1 cellular context compared by ENCODE assay signal in the genomic region with DNA sequence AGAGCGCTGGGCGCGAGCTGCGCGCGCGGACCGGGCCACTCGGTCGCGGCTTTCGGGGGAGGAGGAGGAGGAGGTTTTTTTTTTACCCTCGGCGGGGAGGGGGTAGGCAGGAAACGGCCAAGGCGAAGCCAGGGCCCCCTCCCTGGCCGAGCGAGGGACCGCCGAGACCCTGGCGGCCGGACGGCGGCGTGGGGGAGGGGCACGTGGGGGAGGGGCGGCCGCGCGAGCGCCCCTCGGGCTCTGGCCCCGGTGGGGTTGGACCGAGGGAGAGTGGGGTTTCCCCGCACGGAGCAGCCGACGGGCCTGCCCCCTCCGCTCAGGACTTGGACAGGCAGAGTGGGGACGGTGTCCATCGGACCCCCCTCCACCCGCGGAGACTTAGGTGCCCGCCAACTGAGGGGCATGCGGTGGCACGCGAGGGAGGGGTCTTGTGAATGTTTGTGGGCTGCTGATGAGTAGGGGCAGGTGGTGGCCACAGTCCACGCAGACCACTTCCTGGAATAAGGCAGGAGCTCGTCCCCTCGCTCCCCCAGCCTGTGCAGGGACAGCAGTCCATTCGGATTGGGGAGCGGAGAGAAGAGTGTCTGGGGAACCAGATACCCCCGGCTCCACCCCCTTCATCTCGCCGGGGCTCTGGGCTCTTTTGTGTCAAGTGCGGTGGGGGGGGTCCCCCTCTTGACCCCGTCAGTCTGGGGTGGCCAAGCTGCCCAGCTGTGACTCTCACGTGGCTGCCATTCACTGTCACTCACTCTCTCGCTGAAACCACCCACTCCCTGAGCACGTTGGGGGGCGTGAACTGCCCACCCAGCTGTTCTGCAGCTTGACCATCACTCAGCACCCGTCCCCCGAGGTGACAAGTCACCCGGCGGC.
TF ChIP-seq lines count a peak whose summit lies in the region.

No MANE protein-coding gene starts in this region.

TF ChIP-seq in HepG2, 621 proteins besides CTCF, POLR2A, EP300 and RAD21 (continues in another document):
- TF ChIP-seq HOXA9 (CRISPR knock-in tag; IDR thresholded peaks at IDR 0.05; ENCODE audit: borderline replicate concordance) (no peak), ZFX (CRISPR knock-in tag; IDR thresholded peaks at IDR 0.05; ENCODE audit: low read depth) (0 out of 2 replicates have a peak, but pooled peaks have one; percentile 7), ZNF101 (CRISPR knock-in tag; IDR thresholded peaks at IDR 0.05; ENCODE audit: borderline replicate concordance, low read depth) (no peak), ZNF75D (CRISPR knock-in tag; IDR thresholded peaks at IDR 0.05; ENCODE audit: borderline replicate concordance) (no peak), ZNF136 (CRISPR knock-in tag; IDR thresholded peaks at IDR 0.05; ENCODE audit: low read depth) (no peak), ZNF121 (CRISPR knock-in tag; IDR thresholded peaks at IDR 0.05) (no peak), ZNF841 (CRISPR knock-in tag; IDR thresholded peaks at IDR 0.05; ENCODE audit: borderline replicate concordance) (no peak), TRIM24 (CRISPR knock-in tag; IDR thresholded peaks at IDR 0.05) (no peak), JUND (CRISPR knock-in tag; IDR thresholded peaks at IDR 0.05) (no peak), FOXO1 (CRISPR knock-in tag; IDR thresholded peaks at IDR 0.05) (0 out of 2 replicates have a peak, but pooled peaks have one; percentile 8), TBL1XR1 (IDR thresholded peaks at IDR 0.05; ENCODE audit: borderline replicate concordance, low read length, partially characterized antibody) (no peak), ZNF549 (CRISPR knock-in tag; IDR thresholded peaks at IDR 0.05) (no peak), ZNF616 (CRISPR knock-in tag; IDR thresholded peaks at IDR 0.05; ENCODE audit: low read depth) (no peak), NFE2L1 (CRISPR knock-in tag; IDR thresholded peaks at IDR 0.05; ENCODE audit: borderline replicate concordance) (no peak), NFKB2 (CRISPR knock-in tag; IDR thresholded peaks at IDR 0.05; ENCODE audit: borderline replicate concordance) (no peak), ZBTB7B (CRISPR knock-in tag; IDR thresholded peaks at IDR 0.05) (no peak), SATB2 (CRISPR knock-in tag; IDR thresholded peaks at IDR 0.05) (no peak), ZNF644 (CRISPR knock-in tag; IDR thresholded peaks at IDR 0.05; ENCODE audit: low read depth) (no peak), ZFP36L1 (CRISPR knock-in tag; IDR thresholded peaks at IDR 0.05) (no peak), ZNF225 (CRISPR knock-in tag; IDR thresholded peaks at IDR 0.05) (no peak), ZSCAN25 (CRISPR knock-in tag; IDR thresholded peaks at IDR 0.05) (no peak), JUNB (CRISPR knock-in tag; IDR thresholded peaks at IDR 0.05; ENCODE audit: borderline replicate concordance) (no peak), HOXA5 (CRISPR knock-in tag; IDR thresholded peaks at IDR 0.05) (no peak), ZFP62 (CRISPR knock-in tag; IDR thresholded peaks at IDR 0.05) (no peak), ARNT (IDR thresholded peaks at IDR 0.05) (no peak), GATAD2A (CRISPR knock-in tag; IDR thresholded peaks at IDR 0.05) (no peak), WIZ (CRISPR knock-in tag; IDR thresholded peaks at IDR 0.05) (no peak), KLF15 (CRISPR knock-in tag; IDR thresholded peaks at IDR 0.05; ENCODE audit: borderline replicate concordance) (no peak), SRSF1 (optimal IDR thresholded peaks at IDR 0.05; ENCODE audit: low read depth, low read length) (no peak), ZNF138 (CRISPR knock-in tag; IDR thresholded peaks at IDR 0.05; ENCODE audit: low read depth) (no peak), HDAC1 (CRISPR knock-in tag; IDR thresholded peaks at IDR 0.05) (peak; percentile 18; the same call in 1 of the 2 replicates), KDM4B (CRISPR knock-in tag; IDR thresholded peaks at IDR 0.05) (no peak), SP140L (CRISPR knock-in tag; IDR thresholded peaks at IDR 0.05; ENCODE audit: borderline replicate concordance) (no peak), FOXP1 (IDR thresholded peaks at IDR 0.05) (no peak), FOXP1 (CRISPR knock-in tag; IDR thresholded peaks at IDR 0.05) (no peak), ZNF337 (CRISPR knock-in tag; IDR thresholded peaks at IDR 0.05; ENCODE audit: borderline replicate concordance, low read depth) (no peak), NCOR1 (IDR thresholded peaks at IDR 0.05; ENCODE audit: borderline replicate concordance, low read length) (no peak), ZNF780A (CRISPR knock-in tag; IDR thresholded peaks at IDR 0.05) (no peak), ZNF326 (CRISPR knock-in tag; IDR thresholded peaks at IDR 0.05; ENCODE audit: borderline replicate concordance) (no peak), ZNF670 (CRISPR knock-in tag; IDR thresholded peaks at IDR 0.05; ENCODE audit: borderline replicate concordance) (no peak), ZNF724P (CRISPR knock-in tag; IDR thresholded peaks at IDR 0.05; ENCODE audit: borderline replicate concordance) (no peak), TARDBP (CRISPR knock-in tag; IDR thresholded peaks at IDR 0.05) (no peak), SPEN (CRISPR knock-in tag; IDR thresholded peaks at IDR 0.05; ENCODE audit: low read depth) (no peak), MED13 (CRISPR knock-in tag; IDR thresholded peaks at IDR 0.05) (no peak), NFRKB (IDR thresholded peaks at IDR 0.05) (no peak)
- TF ChIP-seq, protein P1, sequence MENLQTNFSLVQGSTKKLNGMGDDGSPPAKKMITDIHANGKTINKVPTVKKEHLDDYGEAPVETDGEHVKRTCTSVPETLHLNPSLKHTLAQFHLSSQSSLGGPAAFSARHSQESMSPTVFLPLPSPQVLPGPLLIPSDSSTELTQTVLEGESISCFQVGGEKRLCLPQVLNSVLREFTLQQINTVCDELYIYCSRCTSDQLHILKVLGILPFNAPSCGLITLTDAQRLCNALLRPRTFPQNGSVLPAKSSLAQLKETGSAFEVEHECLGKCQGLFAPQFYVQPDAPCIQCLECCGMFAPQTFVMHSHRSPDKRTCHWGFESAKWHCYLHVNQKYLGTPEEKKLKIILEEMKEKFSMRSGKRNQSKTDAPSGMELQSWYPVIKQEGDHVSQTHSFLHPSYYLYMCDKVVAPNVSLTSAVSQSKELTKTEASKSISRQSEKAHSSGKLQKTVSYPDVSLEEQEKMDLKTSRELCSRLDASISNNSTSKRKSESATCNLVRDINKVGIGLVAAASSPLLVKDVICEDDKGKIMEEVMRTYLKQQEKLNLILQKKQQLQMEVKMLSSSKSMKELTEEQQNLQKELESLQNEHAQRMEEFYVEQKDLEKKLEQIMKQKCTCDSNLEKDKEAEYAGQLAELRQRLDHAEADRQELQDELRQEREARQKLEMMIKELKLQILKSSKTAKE (CRISPR knock-in tag; IDR thresholded peaks at IDR 0.05; ENCODE audit: borderline replicate concordance): no peak
- TF ChIP-seq, protein P2, sequence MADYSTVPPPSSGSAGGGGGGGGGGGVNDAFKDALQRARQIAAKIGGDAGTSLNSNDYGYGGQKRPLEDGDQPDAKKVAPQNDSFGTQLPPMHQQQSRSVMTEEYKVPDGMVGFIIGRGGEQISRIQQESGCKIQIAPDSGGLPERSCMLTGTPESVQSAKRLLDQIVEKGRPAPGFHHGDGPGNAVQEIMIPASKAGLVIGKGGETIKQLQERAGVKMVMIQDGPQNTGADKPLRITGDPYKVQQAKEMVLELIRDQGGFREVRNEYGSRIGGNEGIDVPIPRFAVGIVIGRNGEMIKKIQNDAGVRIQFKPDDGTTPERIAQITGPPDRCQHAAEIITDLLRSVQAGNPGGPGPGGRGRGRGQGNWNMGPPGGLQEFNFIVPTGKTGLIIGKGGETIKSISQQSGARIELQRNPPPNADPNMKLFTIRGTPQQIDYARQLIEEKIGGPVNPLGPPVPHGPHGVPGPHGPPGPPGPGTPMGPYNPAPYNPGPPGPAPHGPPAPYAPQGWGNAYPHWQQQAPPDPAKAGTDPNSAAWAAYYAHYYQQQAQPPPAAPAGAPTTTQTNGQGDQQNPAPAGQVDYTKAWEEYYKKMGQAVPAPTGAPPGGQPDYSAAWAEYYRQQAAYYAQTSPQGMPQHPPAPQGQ (CRISPR knock-in tag; IDR thresholded peaks at IDR 0.05; ENCODE audit: borderline replicate concordance): no peak
- TF ChIP-seq, protein P3, sequence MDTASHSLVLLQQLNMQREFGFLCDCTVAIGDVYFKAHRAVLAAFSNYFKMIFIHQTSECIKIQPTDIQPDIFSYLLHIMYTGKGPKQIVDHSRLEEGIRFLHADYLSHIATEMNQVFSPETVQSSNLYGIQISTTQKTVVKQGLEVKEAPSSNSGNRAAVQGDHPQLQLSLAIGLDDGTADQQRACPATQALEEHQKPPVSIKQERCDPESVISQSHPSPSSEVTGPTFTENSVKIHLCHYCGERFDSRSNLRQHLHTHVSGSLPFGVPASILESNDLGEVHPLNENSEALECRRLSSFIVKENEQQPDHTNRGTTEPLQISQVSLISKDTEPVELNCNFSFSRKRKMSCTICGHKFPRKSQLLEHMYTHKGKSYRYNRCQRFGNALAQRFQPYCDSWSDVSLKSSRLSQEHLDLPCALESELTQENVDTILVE (CRISPR knock-in tag; IDR thresholded peaks at IDR 0.05): no peak
- TF ChIP-seq, protein P4, sequence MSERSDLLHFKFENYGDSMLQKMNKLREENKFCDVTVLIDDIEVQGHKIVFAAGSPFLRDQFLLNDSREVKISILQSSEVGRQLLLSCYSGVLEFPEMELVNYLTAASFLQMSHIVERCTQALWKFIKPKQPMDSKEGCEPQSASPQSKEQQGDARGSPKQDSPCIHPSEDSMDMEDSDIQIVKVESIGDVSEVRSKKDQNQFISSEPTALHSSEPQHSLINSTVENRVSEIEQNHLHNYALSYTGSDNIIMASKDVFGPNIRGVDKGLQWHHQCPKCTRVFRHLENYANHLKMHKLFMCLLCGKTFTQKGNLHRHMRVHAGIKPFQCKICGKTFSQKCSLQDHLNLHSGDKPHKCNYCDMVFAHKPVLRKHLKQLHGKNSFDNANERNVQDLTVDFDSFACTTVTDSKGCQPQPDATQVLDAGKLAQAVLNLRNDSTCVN (CRISPR knock-in tag; IDR thresholded peaks at IDR 0.05; ENCODE audit: borderline replicate concordance): no peak
- TF ChIP-seq, protein P5, sequence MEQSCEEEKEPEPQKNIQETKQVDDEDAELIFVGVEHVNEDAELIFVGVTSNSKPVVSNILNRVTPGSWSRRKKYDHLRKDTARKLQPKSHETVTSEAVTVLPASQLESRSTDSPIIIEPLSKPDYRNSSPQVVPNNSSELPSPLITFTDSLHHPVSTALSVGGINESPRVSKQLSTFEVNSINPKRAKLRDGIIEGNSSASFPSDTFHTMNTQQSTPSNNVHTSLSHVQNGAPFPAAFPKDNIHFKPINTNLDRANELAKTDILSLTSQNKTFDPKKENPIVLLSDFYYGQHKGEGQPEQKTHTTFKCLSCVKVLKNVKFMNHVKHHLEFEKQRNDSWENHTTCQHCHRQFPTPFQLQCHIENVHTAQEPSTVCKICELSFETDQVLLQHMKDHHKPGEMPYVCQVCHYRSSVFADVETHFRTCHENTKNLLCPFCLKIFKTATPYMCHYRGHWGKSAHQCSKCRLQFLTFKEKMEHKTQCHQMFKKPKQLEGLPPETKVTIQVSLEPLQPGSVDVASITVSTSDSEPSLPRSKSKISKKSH (CRISPR knock-in tag; IDR thresholded peaks at IDR 0.05; ENCODE audit: borderline replicate concordance): no peak
- TF ChIP-seq, protein P6, sequence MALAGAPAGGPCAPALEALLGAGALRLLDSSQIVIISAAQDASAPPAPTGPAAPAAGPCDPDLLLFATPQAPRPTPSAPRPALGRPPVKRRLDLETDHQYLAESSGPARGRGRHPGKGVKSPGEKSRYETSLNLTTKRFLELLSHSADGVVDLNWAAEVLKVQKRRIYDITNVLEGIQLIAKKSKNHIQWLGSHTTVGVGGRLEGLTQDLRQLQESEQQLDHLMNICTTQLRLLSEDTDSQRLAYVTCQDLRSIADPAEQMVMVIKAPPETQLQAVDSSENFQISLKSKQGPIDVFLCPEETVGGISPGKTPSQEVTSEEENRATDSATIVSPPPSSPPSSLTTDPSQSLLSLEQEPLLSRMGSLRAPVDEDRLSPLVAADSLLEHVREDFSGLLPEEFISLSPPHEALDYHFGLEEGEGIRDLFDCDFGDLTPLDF (CRISPR knock-in tag; IDR thresholded peaks at IDR 0.05): no peak
- TF ChIP-seq, protein P7, sequence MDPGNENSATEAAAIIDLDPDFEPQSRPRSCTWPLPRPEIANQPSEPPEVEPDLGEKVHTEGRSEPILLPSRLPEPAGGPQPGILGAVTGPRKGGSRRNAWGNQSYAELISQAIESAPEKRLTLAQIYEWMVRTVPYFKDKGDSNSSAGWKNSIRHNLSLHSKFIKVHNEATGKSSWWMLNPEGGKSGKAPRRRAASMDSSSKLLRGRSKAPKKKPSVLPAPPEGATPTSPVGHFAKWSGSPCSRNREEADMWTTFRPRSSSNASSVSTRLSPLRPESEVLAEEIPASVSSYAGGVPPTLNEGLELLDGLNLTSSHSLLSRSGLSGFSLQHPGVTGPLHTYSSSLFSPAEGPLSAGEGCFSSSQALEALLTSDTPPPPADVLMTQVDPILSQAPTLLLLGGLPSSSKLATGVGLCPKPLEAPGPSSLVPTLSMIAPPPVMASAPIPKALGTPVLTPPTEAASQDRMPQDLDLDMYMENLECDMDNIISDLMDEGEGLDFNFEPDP (CRISPR knock-in tag; conservative IDR thresholded peaks at IDR 0.05): no peak
- TF ChIP-seq, protein P8, sequence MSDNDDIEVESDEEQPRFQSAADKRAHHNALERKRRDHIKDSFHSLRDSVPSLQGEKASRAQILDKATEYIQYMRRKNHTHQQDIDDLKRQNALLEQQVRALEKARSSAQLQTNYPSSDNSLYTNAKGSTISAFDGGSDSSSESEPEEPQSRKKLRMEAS (IDR thresholded peaks at IDR 0.05): 0 out of 2 replicates have a peak, but pooled peaks have one; percentile 6
- TF ChIP-seq, protein P9, sequence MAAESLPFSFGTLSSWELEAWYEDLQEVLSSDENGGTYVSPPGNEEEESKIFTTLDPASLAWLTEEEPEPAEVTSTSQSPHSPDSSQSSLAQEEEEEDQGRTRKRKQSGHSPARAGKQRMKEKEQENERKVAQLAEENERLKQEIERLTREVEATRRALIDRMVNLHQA (CRISPR knock-in tag; IDR thresholded peaks at IDR 0.05): no peak
- TF ChIP-seq, protein P10, sequence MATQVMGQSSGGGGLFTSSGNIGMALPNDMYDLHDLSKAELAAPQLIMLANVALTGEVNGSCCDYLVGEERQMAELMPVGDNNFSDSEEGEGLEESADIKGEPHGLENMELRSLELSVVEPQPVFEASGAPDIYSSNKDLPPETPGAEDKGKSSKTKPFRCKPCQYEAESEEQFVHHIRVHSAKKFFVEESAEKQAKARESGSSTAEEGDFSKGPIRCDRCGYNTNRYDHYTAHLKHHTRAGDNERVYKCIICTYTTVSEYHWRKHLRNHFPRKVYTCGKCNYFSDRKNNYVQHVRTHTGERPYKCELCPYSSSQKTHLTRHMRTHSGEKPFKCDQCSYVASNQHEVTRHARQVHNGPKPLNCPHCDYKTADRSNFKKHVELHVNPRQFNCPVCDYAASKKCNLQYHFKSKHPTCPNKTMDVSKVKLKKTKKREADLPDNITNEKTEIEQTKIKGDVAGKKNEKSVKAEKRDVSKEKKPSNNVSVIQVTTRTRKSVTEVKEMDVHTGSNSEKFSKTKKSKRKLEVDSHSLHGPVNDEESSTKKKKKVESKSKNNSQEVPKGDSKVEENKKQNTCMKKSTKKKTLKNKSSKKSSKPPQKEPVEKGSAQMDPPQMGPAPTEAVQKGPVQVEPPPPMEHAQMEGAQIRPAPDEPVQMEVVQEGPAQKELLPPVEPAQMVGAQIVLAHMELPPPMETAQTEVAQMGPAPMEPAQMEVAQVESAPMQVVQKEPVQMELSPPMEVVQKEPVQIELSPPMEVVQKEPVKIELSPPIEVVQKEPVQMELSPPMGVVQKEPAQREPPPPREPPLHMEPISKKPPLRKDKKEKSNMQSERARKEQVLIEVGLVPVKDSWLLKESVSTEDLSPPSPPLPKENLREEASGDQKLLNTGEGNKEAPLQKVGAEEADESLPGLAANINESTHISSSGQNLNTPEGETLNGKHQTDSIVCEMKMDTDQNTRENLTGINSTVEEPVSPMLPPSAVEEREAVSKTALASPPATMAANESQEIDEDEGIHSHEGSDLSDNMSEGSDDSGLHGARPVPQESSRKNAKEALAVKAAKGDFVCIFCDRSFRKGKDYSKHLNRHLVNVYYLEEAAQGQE (IDR thresholded peaks at IDR 0.05; ENCODE audit: borderline replicate concordance in 1 of 2, low read depth in 1 of 2, low read length in 2 of 2): no peak
